Comparison of ENCODE assay signal across 2 cellular contexts in the genomic region with DNA sequence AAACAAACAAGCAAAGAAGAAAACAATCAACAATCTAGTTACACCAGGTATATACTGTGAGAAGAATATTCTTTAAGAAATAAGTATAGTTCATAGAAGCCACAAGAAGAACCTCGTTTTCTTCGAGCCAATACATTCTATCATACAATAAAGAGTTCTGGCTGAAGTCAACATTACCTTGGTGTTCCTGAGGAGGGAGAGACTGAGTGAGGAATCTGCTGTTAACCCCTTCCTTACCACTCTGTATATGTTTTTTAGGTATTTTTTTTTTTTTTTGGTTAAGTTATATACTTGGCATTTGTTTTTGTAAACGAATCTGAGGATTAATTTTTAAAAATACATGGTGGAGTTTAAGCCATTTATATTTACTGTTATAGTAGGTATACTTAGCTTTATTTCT.
TF ChIP-seq lines count a peak whose summit lies in the region.

No MANE protein-coding gene starts in this region.

TF ChIP-seq in GM23338, 12 proteins besides CTCF, POLR2A, EP300 and RAD21:
- no peak for TF ChIP-seq EZH2phosphoT487 (IDR thresholded peaks at IDR 0.05; ENCODE audit: unreplicated experiment)
- TF ChIP-seq POLR2AphosphoS5 (IDR thresholded peaks at IDR 0.05; ENCODE audit: low read depth), result no peak
- TF ChIP-seq CREB1 (CRISPR knock-in tag; IDR thresholded peaks at IDR 0.05; ENCODE audit: low read depth), result no peak
- no peak for TF ChIP-seq NANOG (IDR thresholded peaks at IDR 0.05; ENCODE audit: borderline replicate concordance)
- TF ChIP-seq, protein P1, sequence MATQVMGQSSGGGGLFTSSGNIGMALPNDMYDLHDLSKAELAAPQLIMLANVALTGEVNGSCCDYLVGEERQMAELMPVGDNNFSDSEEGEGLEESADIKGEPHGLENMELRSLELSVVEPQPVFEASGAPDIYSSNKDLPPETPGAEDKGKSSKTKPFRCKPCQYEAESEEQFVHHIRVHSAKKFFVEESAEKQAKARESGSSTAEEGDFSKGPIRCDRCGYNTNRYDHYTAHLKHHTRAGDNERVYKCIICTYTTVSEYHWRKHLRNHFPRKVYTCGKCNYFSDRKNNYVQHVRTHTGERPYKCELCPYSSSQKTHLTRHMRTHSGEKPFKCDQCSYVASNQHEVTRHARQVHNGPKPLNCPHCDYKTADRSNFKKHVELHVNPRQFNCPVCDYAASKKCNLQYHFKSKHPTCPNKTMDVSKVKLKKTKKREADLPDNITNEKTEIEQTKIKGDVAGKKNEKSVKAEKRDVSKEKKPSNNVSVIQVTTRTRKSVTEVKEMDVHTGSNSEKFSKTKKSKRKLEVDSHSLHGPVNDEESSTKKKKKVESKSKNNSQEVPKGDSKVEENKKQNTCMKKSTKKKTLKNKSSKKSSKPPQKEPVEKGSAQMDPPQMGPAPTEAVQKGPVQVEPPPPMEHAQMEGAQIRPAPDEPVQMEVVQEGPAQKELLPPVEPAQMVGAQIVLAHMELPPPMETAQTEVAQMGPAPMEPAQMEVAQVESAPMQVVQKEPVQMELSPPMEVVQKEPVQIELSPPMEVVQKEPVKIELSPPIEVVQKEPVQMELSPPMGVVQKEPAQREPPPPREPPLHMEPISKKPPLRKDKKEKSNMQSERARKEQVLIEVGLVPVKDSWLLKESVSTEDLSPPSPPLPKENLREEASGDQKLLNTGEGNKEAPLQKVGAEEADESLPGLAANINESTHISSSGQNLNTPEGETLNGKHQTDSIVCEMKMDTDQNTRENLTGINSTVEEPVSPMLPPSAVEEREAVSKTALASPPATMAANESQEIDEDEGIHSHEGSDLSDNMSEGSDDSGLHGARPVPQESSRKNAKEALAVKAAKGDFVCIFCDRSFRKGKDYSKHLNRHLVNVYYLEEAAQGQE (IDR thresholded peaks at IDR 0.05; ENCODE audit: unreplicated experiment), result no peak
- TF ChIP-seq JUNB (IDR thresholded peaks at IDR 0.05; ENCODE audit: unreplicated experiment), result no peak
- no peak for TF ChIP-seq ZNF114 (CRISPR knock-in tag; IDR thresholded peaks at IDR 0.05)
- TF ChIP-seq STAT1 (IDR thresholded peaks at IDR 0.05; ENCODE audit: unreplicated experiment), result no peak
- no peak for TF ChIP-seq EZH2 (IDR thresholded peaks at IDR 0.05; ENCODE audit: low read depth, unreplicated experiment)

TF ChIP-seq in H1, 55 proteins besides CTCF, POLR2A, EP300 and RAD21:
- no peak for TF ChIP-seq YY1 (IDR thresholded peaks at IDR 0.05; ENCODE audit: low read depth, low read length)
- no peak for TF ChIP-seq POLR2AphosphoS5 (IDR thresholded peaks at IDR 0.05; ENCODE audit: low read depth, low read length)
- TF ChIP-seq FOSL1 (IDR thresholded peaks at IDR 0.05; ENCODE audit: insufficient read depth, low read depth, low read length), result no peak
- no peak for TF ChIP-seq HDAC2 (IDR thresholded peaks at IDR 0.05; ENCODE audit: borderline replicate concordance in 1 of 2, low read depth in 2 of 2, low read length in 2 of 2)
- no peak for TF ChIP-seq SP1 (IDR thresholded peaks at IDR 0.05; ENCODE audit: low read depth, low read length)
- no peak for TF ChIP-seq SP4 (IDR thresholded peaks at IDR 0.05; ENCODE audit: low read length)
- no peak for TF ChIP-seq SP2 (IDR thresholded peaks at IDR 0.05; ENCODE audit: low read length)
TF ChIP-seq in H1: peak in this region for 0.
